8 cellular contexts compared by ENCODE assay signal in the genomic region with DNA sequence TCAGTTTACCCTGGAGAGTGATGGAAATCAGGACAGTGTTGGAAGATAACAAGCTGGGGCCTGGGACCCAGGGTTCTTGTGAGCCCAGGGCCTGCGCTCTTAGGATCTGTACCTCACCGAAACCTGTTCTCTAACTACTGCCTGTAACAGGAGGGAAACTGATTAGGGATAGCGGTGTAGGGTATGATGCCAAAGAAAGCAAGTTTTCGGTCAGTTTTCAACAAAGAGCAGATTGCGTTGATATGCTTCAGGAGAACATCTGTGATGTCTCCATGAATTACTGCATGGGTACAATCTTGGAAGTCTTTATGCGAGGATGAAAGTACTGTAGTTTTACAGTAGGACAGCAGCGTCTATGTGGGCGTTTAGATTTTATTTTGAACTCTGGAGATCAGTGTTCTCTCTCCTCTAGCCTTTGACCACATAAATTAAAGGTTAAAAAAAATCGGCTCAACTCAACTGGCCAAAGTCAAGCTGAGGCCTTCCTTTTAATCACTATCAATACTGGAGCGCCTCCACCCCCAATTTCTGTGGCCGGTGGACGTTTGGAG. TPM values are rescaled to one million over a fixed set of nuclear protein-coding genes. Genes with fewer than 3 reads are reported as not detected.
DNase-seq lines count a peak whose midpoint lies in the region; ATAC-seq, FAIRE-seq and TF ChIP-seq lines count a peak whose summit lies in the region.

No MANE protein-coding gene starts in this region.

- H3K4me1 Mint-ChIP-seq in nephron: peaks cover 40% of the 10 kb centered on the region

- H3K9me3 ChIP-seq in NT2/D1 (ENCODE audit: insufficient read depth, low read length): no peaks in the 10 kb centered on the region
- H3K9me3 ChIP-seq in endothelial cell of umbilical vein (replicated peaks; ENCODE audit: control insufficient read depth, insufficient read depth, low read length): no peaks in the 10 kb centered on the region
- H3K9me3 ChIP-seq in OCI-LY7 (ENCODE audit: low read length): no peaks in the 10 kb centered on the region

- intact Hi-C loops in endothelial cell of umbilical vein (cut with micrococcal nuclease): loop anchor here (5.0 kb wide), 2 partner anchors 118 to 133 kb away; no protein-coding TSS in a partner anchor
- intact Hi-C loops in OCI-LY7 (cut with micrococcal nuclease; ENCODE audit: unreplicated experiment): loop anchor here (5.0 kb wide), 1 partner anchor 302 kb away; no protein-coding TSS in a partner anchor

- H3K4me2 ChIP-seq in endothelial cell of umbilical vein (ENCODE audit: insufficient read depth, low read length) (peak overlapping the region; percentile 86), OCI-LY7 (ENCODE audit: low read length) (no peak overlapping the region)

- no peaks in the 10 kb centered on the region for H3K9me1 ChIP-seq in endothelial cell of umbilical vein (replicated peaks; ENCODE audit: control insufficient read depth, extremely low read depth, insufficient read depth, low read length)

- peak overlapping the region; percentile 68 for H3K9ac ChIP-seq in NT2/D1 (ENCODE audit: insufficient read length, low read depth)
- peak overlapping the region; percentile 73 for H3K9ac ChIP-seq in endothelial cell of umbilical vein (replicated peaks; ENCODE audit: extremely low read depth, insufficient read depth, low read length)

- dilution Hi-C loops in endothelial cell of umbilical vein (cut with MboI; ENCODE audit: extremely low pct_ligation_motif_present, low sequenced_read_pairs): no loop called here

- H3K27ac Mint-ChIP-seq in nephron: peak overlapping the region; percentile 69 to 89 (median 70)

- DNase-seq in AG09309 (ENCODE audit: low read depth) (no peak), NT2/D1 (ENCODE audit: low read depth, low spot score) (no peak), endothelial cell of umbilical vein (ENCODE audit: low read depth, low spot score) (peak; percentile 22), OCI-LY7 (ENCODE audit: low spot score) (no peak), NCI-H524 (lab: John Stamatoyannopoulos, UW) (no peak), SKM-1 treated with dmso at 0.1 percent for 144 hours (lab: John Stamatoyannopoulos, UW; ENCODE audit: unreplicated experiment) (no peak)

- BruUV-seq in endothelial cell of umbilical vein (replicated peaks; lab: Mats Ljungman, UMichigan) (no TSS peak), OCI-LY7 (replicated peaks; lab: Mats Ljungman, UMichigan) (no TSS peak)

- H3K9me3 Mint-ChIP-seq in nephron: no peaks in the 10 kb centered on the region

- H2AFZ ChIP-seq in endothelial cell of umbilical vein (ENCODE audit: low read depth, low read length): peak overlapping the region; percentile 9
- H2AFZ ChIP-seq in OCI-LY7 (ENCODE audit: low read length): no peak overlapping the region

- peak overlapping the region; percentile 36 for H3K27ac ChIP-seq in endothelial cell of umbilical vein (ENCODE audit: insufficient read depth, low read depth, low read length)
- H3K27ac ChIP-seq in OCI-LY7 (ENCODE audit: low read depth, low read length, poor library complexity, severe bottlenecking): no peak overlapping the region

- TF ChIP-seq CTCF in AG09309 (IDR thresholded peaks at IDR 0.05; ENCODE audit: control insufficient read depth, insufficient read depth, low read depth, low read length, missing control alignments) (no peak), endothelial cell of umbilical vein (IDR thresholded peaks at IDR 0.05; ENCODE audit: extremely low read depth in 1 of 2, insufficient read depth in 1 of 2, low read depth in 1 of 2, low read length in 2 of 2) (no peak), nephron (IDR thresholded peaks at IDR 0.05; ENCODE audit: unreplicated experiment in 3 of 3) (no peak), OCI-LY7 (conservative IDR thresholded peaks at IDR 0.05; ENCODE audit: low read length) (no peak)

- FAIRE-seq in endothelial cell of umbilical vein (lab: Jason Lieb, UNC): no peak

- no peaks in the 10 kb centered on the region for H3K36me3 Mint-ChIP-seq in nephron (ENCODE audit: low read depth)

- TF ChIP-seq POLR2A in endothelial cell of umbilical vein (IDR thresholded peaks at IDR 0.05; ENCODE audit: low read depth, low read length): no peak

- CTCF ChIA-PET in endothelial cell of umbilical vein (lab: Charles Lee): interaction anchor here (1.2 to 1.7 kb wide), 3 partner anchors 10 to 331 kb away, joined by 4 to 5 read pairs (median 5); no protein-coding TSS in a partner anchor
- CTCF ChIA-PET in OCI-LY7 (lab: Charles Lee; ENCODE audit: unreplicated experiment): no interaction called here

- H3K36me3 ChIP-seq in NT2/D1 (ENCODE audit: insufficient read depth, insufficient read length, low read length) (no peaks in the 10 kb centered on the region), endothelial cell of umbilical vein (ENCODE audit: control insufficient read depth in 2 of 2, extremely low read depth in 1 of 2, insufficient read depth in 2 of 2, low read length in 2 of 2) (no peaks in the 10 kb centered on the region), OCI-LY7 (ENCODE audit: insufficient read depth, low read length) (no peaks in the 10 kb centered on the region)

- H3K4me3 ChIP-seq in AG09309 (ENCODE audit: control insufficient read depth, low read depth, low read length) (peak overlapping the region; percentile 78), NT2/D1 (ENCODE audit: insufficient read length, low read depth) (peak overlapping the region; percentile 53), endothelial cell of umbilical vein (replicated peaks in 1 of 3; ENCODE audit: insufficient read depth in 1 of 3, low read depth in 1 of 3, low read length in 3 of 3) (peak overlapping the region in 2 of 3 experiments; percentile 44 to 81), OCI-LY7 (ENCODE audit: low read depth, low read length, poor library complexity, severe bottlenecking) (no peak overlapping the region)

- H3K79me2 ChIP-seq in endothelial cell of umbilical vein (ENCODE audit: control insufficient read depth, insufficient read depth, low read length): peaks cover 47% of the 10 kb centered on the region
- H3K79me2 ChIP-seq in OCI-LY7 (ENCODE audit: insufficient read depth, low read depth, low read length): peaks cover 21% of the 10 kb centered on the region

- peaks cover 7% of the 10 kb centered on the region for H3K4me1 ChIP-seq in NT2/D1 (ENCODE audit: insufficient read depth, insufficient read length)
- H3K4me1 ChIP-seq in endothelial cell of umbilical vein (ENCODE audit: control insufficient read depth, extremely low read depth, insufficient read depth, low read length): peaks cover 37% of the 10 kb centered on the region
- peaks cover 18% of the 10 kb centered on the region for H3K4me1 ChIP-seq in OCI-LY7 (ENCODE audit: insufficient read depth, low read length, poor library complexity, severe bottlenecking)

- peaks cover 11% of the 10 kb centered on the region for H3K27me3 Mint-ChIP-seq in nephron (ENCODE audit: low read depth)

- POLR2A ChIA-PET in endothelial cell of umbilical vein (lab: Charles Lee) (no interaction called here), OCI-LY7 (lab: Charles Lee) (no interaction called here)

- peak overlapping the region; percentile 79 to 88 (median 87) for H3K4me3 Mint-ChIP-seq in nephron

- peaks cover 56% of the 10 kb centered on the region for H3K27me3 ChIP-seq in NT2/D1 (ENCODE audit: insufficient read depth, insufficient read length)
- H3K27me3 ChIP-seq in endothelial cell of umbilical vein (ENCODE audit: control insufficient read depth in 2 of 2, insufficient read depth in 2 of 2, low read length in 2 of 2): no peaks in the 10 kb centered on the region

- H4K20me1 ChIP-seq in endothelial cell of umbilical vein (replicated peaks; ENCODE audit: control insufficient read depth, extremely low read depth, insufficient read depth, low read length): peaks cover 4% of the 10 kb centered on the region
- peaks cover 23% of the 10 kb centered on the region; the same call in 1 of the 2 replicates for H4K20me1 ChIP-seq in OCI-LY7 (ENCODE audit: insufficient read depth, low read length)

- no peaks in the 10 kb centered on the region for H3K9me2 ChIP-seq in OCI-LY7 (ENCODE audit: insufficient read depth, low read length)

- no peak for ATAC-seq in GM19397 (IDR thresholded peaks at IDR 0.05; ENCODE audit: unreplicated experiment)

TF ChIP-seq in endothelial cell of umbilical vein, 7 proteins besides CTCF, POLR2A, EP300 and RAD21 (continues in another document):
- TF ChIP-seq POLR2AphosphoS5 (IDR thresholded peaks at IDR 0.05; ENCODE audit: insufficient read depth, low read depth, low read length) (no peak), MYC (IDR thresholded peaks at IDR 0.05; ENCODE audit: low read depth, low read length) (no peak), EZH2 (IDR thresholded peaks at IDR 0.05; ENCODE audit: borderline replicate concordance, low read depth, low read length, severe bottlenecking) (no peak), JUN (IDR thresholded peaks at IDR 0.05; ENCODE audit: borderline replicate concordance, insufficient read depth, insufficient read length, low read depth) (no peak), MAX (IDR thresholded peaks at IDR 0.05; ENCODE audit: insufficient read depth, insufficient read length) (no peak), GATA2 (IDR thresholded peaks at IDR 0.05; ENCODE audit: insufficient read depth, insufficient read length, low read depth, low read length) (no peak)

RNA-seq across cellular contexts. Expression of gene NFIL3, which starts 3.1 kb away (rescaled TPM):
- total RNA-seq in endothelial cell of umbilical vein: 9.7 and 10.5 TPM in 2 replicates
- 1.9 and 2.9 TPM in 2 replicates for polyA plus RNA-seq in endothelial cell of umbilical vein
- polyA plus RNA-seq in endothelial cell of umbilical vein (2011; cell fraction: cytosol; rRNA removed): 4.9 and 5.4 TPM in 2 replicates
- 6.4 and 8.2 TPM in 2 replicates for polyA plus RNA-seq in endothelial cell of umbilical vein (2011; cell fraction: nucleus; rRNA removed)
- 14.3 and 15.7 TPM in 2 replicates for polyA plus RNA-seq in endothelial cell of umbilical vein (2012)
- polyA minus RNA-seq in endothelial cell of umbilical vein: 2.7 and 2.9 TPM in 2 replicates
- 10.5 TPM for polyA minus RNA-seq in endothelial cell of umbilical vein (2011; cell fraction: cytosol; rRNA and poly(A)+ RNA removed)
- polyA minus RNA-seq in endothelial cell of umbilical vein (2011; cell fraction: nucleus; rRNA and poly(A)+ RNA removed): 5.4 and 7.5 TPM in 2 replicates
- 6.2 and 6.3 TPM in 2 replicates for total RNA-seq in OCI-LY7 (2014; rRNA removed; shearing (Covaris generic))
- 11.2 and 11.9 TPM in 2 replicates for total RNA-seq in OCI-LY7 (2022)

RNA-seq across cellular contexts. Expression of gene AUH, which starts 58.8 kb away (rescaled TPM):
- total RNA-seq in endothelial cell of umbilical vein: 9.2 and 10.7 TPM in 2 replicates
- polyA plus RNA-seq in endothelial cell of umbilical vein: 1.4 and 2.3 TPM in 2 replicates
- 3.5 and 4.0 TPM in 2 replicates for polyA plus RNA-seq in endothelial cell of umbilical vein (2011; cell fraction: cytosol; rRNA removed)
- polyA plus RNA-seq in endothelial cell of umbilical vein (2011; cell fraction: nucleus; rRNA removed): 9.3 and 11.4 TPM in 2 replicates
- polyA plus RNA-seq in endothelial cell of umbilical vein (2012): 6.3 and 6.5 TPM in 2 replicates
- polyA minus RNA-seq in endothelial cell of umbilical vein: 1.1 and 1.6 TPM in 2 replicates
- 2.6 TPM for polyA minus RNA-seq in endothelial cell of umbilical vein (2011; cell fraction: cytosol; rRNA and poly(A)+ RNA removed)
- polyA minus RNA-seq in endothelial cell of umbilical vein (2011; cell fraction: nucleus; rRNA and poly(A)+ RNA removed): 6.5 and 13.4 TPM in 2 replicates
- 24.5 and 31.7 TPM in 2 replicates for total RNA-seq in OCI-LY7 (2014; rRNA removed; shearing (Covaris generic))
- 16.7 and 16.9 TPM in 2 replicates for total RNA-seq in OCI-LY7 (2022)
